Comparison of ENCODE assay signal across 22 cellular contexts in the genomic region with DNA sequence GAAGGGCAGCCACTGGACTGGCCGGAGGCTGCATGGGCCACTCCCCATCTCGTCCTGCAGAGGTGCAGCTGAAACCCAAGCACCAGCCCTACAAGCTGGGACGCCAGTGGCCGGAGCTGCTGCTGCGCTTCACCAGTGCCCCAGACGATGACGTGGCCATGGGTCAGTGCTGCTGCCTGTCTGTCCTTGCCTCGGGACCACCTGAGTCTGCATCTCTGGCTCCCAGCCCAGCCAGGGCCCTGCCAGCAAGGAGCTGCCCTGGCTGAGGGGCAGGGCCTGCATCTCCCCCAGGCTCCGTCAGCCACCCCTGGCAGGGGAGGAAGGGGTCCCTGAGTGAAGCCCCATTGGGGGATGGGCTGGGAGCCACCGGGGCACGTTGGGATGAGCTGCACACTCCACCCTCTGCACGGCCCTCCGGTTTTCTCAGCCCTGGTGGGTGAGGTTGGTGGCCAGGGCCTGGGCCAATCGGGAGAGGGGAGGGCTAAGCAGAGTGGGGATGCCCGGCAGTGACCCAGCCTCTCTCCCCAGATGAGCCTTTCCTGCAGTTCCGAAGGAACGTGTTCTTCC. TPM values are rescaled to one million over a fixed set of nuclear protein-coding genes. Genes with fewer than 3 reads are reported as not detected.
"Had no signal": no experiment of that assay in that cellular context is flagged by ENCODE, and none has a peak within 500 bp of the region (broad histone marks: within the 10 kb centered on the region; RNA-seq: fewer than 3 reads in every experiment).

No MANE protein-coding gene starts in this region.

- H3K27me3 Mint-ChIP-seq: naive thymus-derived CD8-positive, alpha-beta T cell had no signal

- H3K9me3 ChIP-seq: heart left ventricle, mucosa of descending colon, ovary, right atrium auricular region, suprapubic skin, thyroid gland, upper lobe of left lung, uterus had no signal

- H3K27me3 ChIP-seq: heart left ventricle, ovary, right atrium auricular region, suprapubic skin, thyroid gland, upper lobe of left lung, uterus had no signal

- H3K4me3 Mint-ChIP-seq: naive thymus-derived CD8-positive, alpha-beta T cell had no signal

- H3K4me3 ChIP-seq: coronary artery, heart left ventricle, mucosa of descending colon, ovary, right atrium auricular region, smooth muscle cell, suprapubic skin, thyroid gland, upper lobe of left lung, uterus had no signal

- H3K9me3 Mint-ChIP-seq: naive thymus-derived CD8-positive, alpha-beta T cell had no signal

- FAIRE-seq: frontal cortex had no signal

- H3K27ac ChIP-seq: coronary artery, heart left ventricle, ovary, right atrium auricular region, suprapubic skin, thyroid gland, uterus had no signal

- DNase-seq: effector CD8-positive, alpha-beta T cell; hippocampal formation; left colon; stimulated activated CD4-positive, alpha-beta T cell treated with anti-CD3 and anti-CD28 coated beads, Interleukin-2, amount 100 ng/mL, for 48 hours; stimulated activated naive CD4-positive, alpha-beta T cell treated with Interleukin-2 at 50 U/mL for 16 hours; thyroid gland; uterus had no signal

- ATAC-seq: esophagus mucosa; heart left ventricle; left colon; mucosa of descending colon; naive thymus-derived CD8-positive, alpha-beta T cell had no signal

- H3K36me3 ChIP-seq: ovary, uterus had no signal

RNA-seq across cellular contexts. Expression of gene SLC25A45, which starts 11.2 kb away (rescaled TPM):
- polyA plus RNA-seq: neural cell had no signal

RNA-seq across cellular contexts. Expression of gene TIGD3, which starts 39.0 kb away (rescaled TPM):
- total RNA-seq: lung microvascular endothelial cell, posterior vena cava had no signal
- polyA plus RNA-seq: fibroblast of lung, smooth muscle cell had no signal
